Comparison of ENCODE assay signal across 31 cellular contexts in the genomic region with DNA sequence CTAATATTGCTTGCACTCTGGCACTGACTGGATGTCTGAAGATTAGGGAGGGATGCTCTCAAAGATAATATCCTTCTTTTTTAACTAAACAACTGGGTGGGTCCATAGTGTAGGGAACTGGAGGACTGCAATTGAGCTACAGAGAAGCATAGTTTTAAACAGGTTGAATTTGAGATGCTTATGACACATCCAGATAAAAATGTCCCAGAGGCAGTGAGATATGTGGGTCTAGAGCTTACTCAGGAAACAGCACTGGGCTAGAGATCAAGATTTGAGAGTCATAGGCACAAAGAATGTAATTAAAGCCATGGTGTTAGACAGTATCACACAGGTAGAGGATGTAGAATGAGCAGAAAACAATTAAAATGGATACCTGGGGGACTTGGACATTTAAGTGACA.
"Had no signal": no experiment of that assay in that cellular context is flagged by ENCODE, and none has a peak within 500 bp of the region (broad histone marks: within the 10 kb centered on the region; RNA-seq: fewer than 3 reads in every experiment).

No MANE protein-coding gene starts in this region.

- H3K4me3 Mint-ChIP-seq: activated CD4-positive, alpha-beta memory T cell treated with anti-CD3 and anti-CD28 coated beads, Interleukin-2, amount 10 ng/mL, durations not matched to agents 7 days and 5 days; activated CD4-positive, alpha-beta T cell treated with anti-CD3 and anti-CD28 coated beads, Interleukin-2, amount 10 ng/mL, durations not matched to agents 7 days and 5 days; activated naive CD4-positive, alpha-beta T cell treated with anti-CD3 and anti-CD28 coated beads, Interleukin-2, amount 50 U/mL, for 24 hours; activated T-cell treated with anti-CD3 and anti-CD28 coated beads, Interleukin-2, amount 50 U/mL, for 4 hours; nephron progenitor cell; T-helper 17 cell; type B pancreatic cell had no signal

- H3K9me3 ChIP-seq: body of pancreas, colonic mucosa, gastrocnemius medialis, neutrophil, right atrium auricular region, thoracic aorta, vagina had no signal

- H3K27ac Mint-ChIP-seq: activated CD4-positive, alpha-beta memory T cell treated with anti-CD3 and anti-CD28 coated beads, Interleukin-2, amount 10 ng/mL, durations not matched to agents 7 days and 5 days; activated CD4-positive, alpha-beta T cell treated with anti-CD3 and anti-CD28 coated beads, Interleukin-2, amount 10 ng/mL, durations not matched to agents 7 days and 5 days; activated naive CD4-positive, alpha-beta T cell treated with anti-CD3 and anti-CD28 coated beads, Interleukin-2, amount 50 U/mL, for 24 hours; activated T-helper 2 cell treated with anti-CD3 and anti-CD28 coated beads, Interferon-gamma antibody, Interleukin-2, Interleukin-4, amounts not matched to agents 10 μg/mL and 5 μg/mL and 100 μg/mL, durations not matched to agents 14 hours and 24 hours and 36 hours; nephron progenitor cell; T-helper 17 cell; type B pancreatic cell had no signal

- ATAC-seq: activated CD4-positive, CD25-positive, alpha-beta regulatory T cell treated with anti-CD3 and anti-CD28 coated beads, Interleukin-2, amount 50 U/mL, for 24 hours; body of pancreas; gastrocnemius medialis; left cardiac atrium; left ventricle myocardium superior; T-helper 17 cell had no signal

- H3K4me3 ChIP-seq: body of pancreas, cardiac muscle cell, colonic mucosa, gastrocnemius medialis, right atrium auricular region, thoracic aorta, vagina had no signal

- H3K27me3 Mint-ChIP-seq: activated CD4-positive, alpha-beta memory T cell treated with anti-CD3 and anti-CD28 coated beads, Interleukin-2, amount 10 ng/mL, durations not matched to agents 7 days and 5 days; activated CD4-positive, alpha-beta T cell treated with anti-CD3 and anti-CD28 coated beads, Interleukin-2, amount 10 ng/mL, durations not matched to agents 7 days and 5 days; activated naive CD4-positive, alpha-beta T cell treated with anti-CD3 and anti-CD28 coated beads, Interleukin-2, amount 50 U/mL, for 24 hours; T-helper 17 cell; type B pancreatic cell had no signal

- H3K36me3 ChIP-seq: cardiac muscle cell, colonic mucosa, gastrocnemius medialis, neutrophil, right atrium auricular region, thoracic aorta, vagina, WERI-Rb-1 had no signal

- H3K4me1 Mint-ChIP-seq: activated CD4-positive, alpha-beta memory T cell treated with anti-CD3 and anti-CD28 coated beads, Interleukin-2, amount 10 ng/mL, durations not matched to agents 7 days and 5 days; activated CD4-positive, alpha-beta T cell treated with anti-CD3 and anti-CD28 coated beads, Interleukin-2, amount 10 ng/mL, durations not matched to agents 7 days and 5 days; activated naive CD4-positive, alpha-beta T cell treated with anti-CD3 and anti-CD28 coated beads, Interleukin-2, amount 50 U/mL, for 24 hours; nephron progenitor cell; T-helper 17 cell had no signal

- H3K27ac ChIP-seq: body of pancreas, cardiac muscle cell, colonic mucosa, gastrocnemius medialis, neutrophil, right atrium auricular region, thoracic aorta, vagina, WERI-Rb-1 had no signal

- H3K4me1 ChIP-seq: body of pancreas, colonic mucosa, gastrocnemius medialis, right atrium auricular region, vagina had no signal

- H3K9me3 Mint-ChIP-seq: activated CD4-positive, alpha-beta memory T cell treated with anti-CD3 and anti-CD28 coated beads, Interleukin-2, amount 10 ng/mL, durations not matched to agents 7 days and 5 days; activated CD4-positive, alpha-beta T cell treated with anti-CD3 and anti-CD28 coated beads, Interleukin-2, amount 10 ng/mL, durations not matched to agents 7 days and 5 days; activated T-helper 2 cell treated with anti-CD3 and anti-CD28 coated beads, Interferon-gamma antibody, Interleukin-2, Interleukin-4, amounts not matched to agents 10 μg/mL and 5 μg/mL and 100 μg/mL, durations not matched to agents 14 hours and 24 hours and 36 hours; type B pancreatic cell had no signal

- DNase-seq: activated CD4-positive, alpha-beta memory T cell treated with anti-CD3 and anti-CD28 coated beads, Interleukin-2, amount 10 ng/mL, durations not matched to agents 7 days and 5 days; activated CD4-positive, alpha-beta T cell treated with anti-CD3 and anti-CD28 coated beads, Interleukin-2, amount 10 ng/mL, durations not matched to agents 7 days and 5 days; activated T-cell treated with anti-CD3 and anti-CD28 coated beads, Interleukin-2, amount 50 U/mL, for 4 hours; anterior cingulate cortex; body of pancreas; cerebellar nuclear complex; colonic mucosa; effector CD8-positive, alpha-beta T cell; erythroblast; gastrocnemius medialis; glutamatergic neuron; islet precursor cell; left cardiac atrium; left ventricle myocardium superior; mammary epithelial cell; nephron progenitor cell; stimulated activated CD4-positive, alpha-beta T cell treated with anti-CD3 and anti-CD28 coated beads, Interleukin-15, amount 100 ng/mL, for 24 hours; stimulated activated CD4-positive, alpha-beta T cell treated with anti-CD3 and anti-CD28 coated beads, Interleukin-2, amount 100 ng/mL, for 24 hours; stimulated activated naive CD4-positive, alpha-beta T cell treated with Interleukin-2 at 50 U/mL for 16 hours; T-helper 17 cell; T1000; WERI-Rb-1 had no signal

- H3K36me3 Mint-ChIP-seq: type B pancreatic cell had no signal
